ENCODE assay signal across 1 cellular context in the genomic region with DNA sequence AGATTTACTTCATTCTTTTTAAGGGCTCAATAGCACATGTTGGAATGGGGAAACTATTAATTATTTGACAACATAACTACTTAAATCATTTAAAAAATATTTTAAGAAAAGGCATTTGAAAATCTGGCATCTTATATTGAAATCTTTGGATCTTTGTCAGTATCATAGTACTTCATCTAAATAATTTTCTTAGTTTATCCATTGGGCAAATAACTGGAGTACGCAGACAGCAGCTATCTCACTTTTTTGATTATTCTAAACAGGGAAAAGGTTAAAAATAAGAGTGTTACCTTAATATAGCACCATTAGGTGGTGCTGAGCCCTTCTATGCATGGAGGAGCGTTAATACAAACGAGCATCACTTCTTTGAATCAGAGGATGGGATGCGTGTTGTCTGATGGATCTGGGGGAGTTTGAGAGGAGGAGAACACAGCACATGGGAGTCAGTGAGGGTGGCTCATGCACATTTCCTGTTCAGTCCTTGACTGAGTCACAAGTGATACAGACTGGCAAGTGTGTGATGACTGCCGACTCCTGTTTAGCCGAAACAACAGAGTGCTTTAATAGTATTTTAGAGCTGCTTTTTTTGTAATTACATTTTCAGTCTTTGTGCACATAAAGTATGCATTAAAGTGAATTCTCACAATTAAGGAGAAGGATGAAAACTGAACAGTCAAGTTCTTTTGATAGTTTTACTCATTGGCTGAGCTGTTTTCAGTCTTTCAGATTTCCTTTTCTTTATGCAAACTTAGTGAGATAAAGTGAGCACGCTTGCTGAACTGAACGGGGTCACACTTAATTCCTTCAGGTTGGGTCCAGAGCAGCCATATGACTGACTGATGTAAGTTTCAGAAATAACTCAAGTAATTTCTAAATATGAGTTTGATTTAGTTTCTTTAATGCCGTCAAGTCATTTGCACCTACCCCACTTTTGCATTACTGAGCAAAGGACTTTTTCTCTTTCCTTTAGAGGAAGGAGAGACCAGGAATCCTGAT.
TF ChIP-seq lines count a peak whose summit lies in the region.

No MANE protein-coding gene starts in this region.

TF ChIP-seq in SK-N-SH treated with all-trans-retinoic acid at 6 μM for 48 hours, 23 proteins besides CTCF, POLR2A, EP300 and RAD21 (continued from another document):
- TF ChIP-seq, protein P1, sequence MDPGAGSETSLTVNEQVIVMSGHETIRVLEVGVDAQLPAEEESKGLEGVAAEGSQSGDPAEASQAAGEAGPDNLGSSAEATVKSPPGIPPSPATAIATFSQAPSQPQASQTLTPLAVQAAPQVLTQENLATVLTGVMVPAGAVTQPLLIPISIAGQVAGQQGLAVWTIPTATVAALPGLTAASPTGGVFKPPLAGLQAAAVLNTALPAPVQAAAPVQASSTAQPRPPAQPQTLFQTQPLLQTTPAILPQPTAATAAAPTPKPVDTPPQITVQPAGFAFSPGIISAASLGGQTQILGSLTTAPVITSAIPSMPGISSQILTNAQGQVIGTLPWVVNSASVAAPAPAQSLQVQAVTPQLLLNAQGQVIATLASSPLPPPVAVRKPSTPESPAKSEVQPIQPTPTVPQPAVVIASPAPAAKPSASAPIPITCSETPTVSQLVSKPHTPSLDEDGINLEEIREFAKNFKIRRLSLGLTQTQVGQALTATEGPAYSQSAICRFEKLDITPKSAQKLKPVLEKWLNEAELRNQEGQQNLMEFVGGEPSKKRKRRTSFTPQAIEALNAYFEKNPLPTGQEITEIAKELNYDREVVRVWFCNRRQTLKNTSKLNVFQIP (CRISPR knock-in tag; IDR thresholded peaks at IDR 0.05; ENCODE audit: borderline replicate concordance, low read depth), result no peak
- no peak for TF ChIP-seq ZNF8 (CRISPR knock-in tag; IDR thresholded peaks at IDR 0.05)
- TF ChIP-seq, protein P2, sequence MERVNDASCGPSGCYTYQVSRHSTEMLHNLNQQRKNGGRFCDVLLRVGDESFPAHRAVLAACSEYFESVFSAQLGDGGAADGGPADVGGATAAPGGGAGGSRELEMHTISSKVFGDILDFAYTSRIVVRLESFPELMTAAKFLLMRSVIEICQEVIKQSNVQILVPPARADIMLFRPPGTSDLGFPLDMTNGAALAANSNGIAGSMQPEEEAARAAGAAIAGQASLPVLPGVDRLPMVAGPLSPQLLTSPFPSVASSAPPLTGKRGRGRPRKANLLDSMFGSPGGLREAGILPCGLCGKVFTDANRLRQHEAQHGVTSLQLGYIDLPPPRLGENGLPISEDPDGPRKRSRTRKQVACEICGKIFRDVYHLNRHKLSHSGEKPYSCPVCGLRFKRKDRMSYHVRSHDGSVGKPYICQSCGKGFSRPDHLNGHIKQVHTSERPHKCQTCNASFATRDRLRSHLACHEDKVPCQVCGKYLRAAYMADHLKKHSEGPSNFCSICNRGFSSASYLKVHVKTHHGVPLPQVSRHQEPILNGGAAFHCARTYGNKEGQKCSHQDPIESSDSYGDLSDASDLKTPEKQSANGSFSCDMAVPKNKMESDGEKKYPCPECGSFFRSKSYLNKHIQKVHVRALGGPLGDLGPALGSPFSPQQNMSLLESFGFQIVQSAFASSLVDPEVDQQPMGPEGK (CRISPR knock-in tag; IDR thresholded peaks at IDR 0.05; ENCODE audit: borderline replicate concordance), result no peak
